Comparison of ENCODE assay signal across 16 cellular contexts in genomic region chr18:63152096-63152495, GRCh38.
A peak's percentile ranks its signal among the peaks of the same experiment; 100 is the strongest.
DNase-seq lines count a peak whose midpoint lies in the region; ATAC-seq and TF ChIP-seq lines count a peak whose summit lies in the region.
"Had no signal": no experiment of that assay in that cellular context is flagged by ENCODE, and none has a peak within 500 bp of the region (broad histone marks: within the 10 kb centered on the region; RNA-seq: fewer than 3 reads in every experiment).

No MANE protein-coding gene starts in this region.

- peak overlapping the region; percentile 87 for H3K4me2 ChIP-seq in OCI-LY3 (ENCODE audit: low read length)

- no peak for TF ChIP-seq CTCF in OCI-LY3 (IDR thresholded peaks at IDR 0.05; ENCODE audit: low read depth, low read length)

- H4K20me1 ChIP-seq in OCI-LY3 (ENCODE audit: insufficient read depth, low read length): peaks cover 32% of the 10 kb centered on the region

- H3K4me1 ChIP-seq in OCI-LY3 (ENCODE audit: low read length): peaks cover 98% of the 10 kb centered on the region

- no peak for ATAC-seq in activated naive CD4-positive, alpha-beta T cell treated with anti-CD3 and anti-CD28 coated beads, Interleukin-2, amount 50 U/mL, for 72 hours
- no peak for ATAC-seq in HG03521 (IDR thresholded peaks at IDR 0.05; ENCODE audit: unreplicated experiment)

- H3K36me3 Mint-ChIP-seq in activated naive CD4-positive, alpha-beta T cell treated with anti-CD3 and anti-CD28 coated beads, Interleukin-2, amount 50 U/mL, for 72 hours: peaks cover 19 to 20% of the 10 kb centered on the region in 2 donors

- H3K27me3 ChIP-seq in OCI-LY3 (ENCODE audit: low read depth, low read length): no peaks in the 10 kb centered on the region

- H3K9me3 Mint-ChIP-seq in activated naive CD4-positive, alpha-beta T cell treated with anti-CD3 and anti-CD28 coated beads, Interleukin-2, amount 50 U/mL, for 72 hours: peaks cover 0 to 3% of the 10 kb centered on the region in 2 donors
- H3K9me3 Mint-ChIP-seq: IgD-negative memory B cell, neural crest cell had no signal

- DNase-seq in activated gamma-delta T cell treated with Interleukin-2 at 50 U/mL for 16 hours: peak; percentile 38
- DNase-seq in activated gamma-delta T cell (lab: John Stamatoyannopoulos, UW): no peak
- DNase-seq in activated naive CD4-positive, alpha-beta T cell treated with anti-CD3 and anti-CD28 coated beads, Interleukin-2, amount 50 U/mL, for 72 hours (ENCODE audit: low spot score in 2 of 2): no peak
- DNase-seq in stimulated activated naive CD4-positive, alpha-beta T cell (lab: John Stamatoyannopoulos, UW): peak in 4 of 6 experiments; percentile 13 to 22 (median 16)
- no peak for DNase-seq in RKO (ENCODE audit: low spot score)
- no peak for DNase-seq in cerebellum (ENCODE audit: low spot score)
- DNase-seq: cortex of kidney, erythroblast, NCI-H1105, NCI-H226, SHP77 treated with DMSO at 0.1 percent for 48 hours had no signal

- H3K4me3 ChIP-seq in OCI-LY3 (ENCODE audit: low read length): peak overlapping the region; percentile 48; the same call in 1 of the 2 replicates
- H3K4me3 ChIP-seq: lung had no signal

- no peak overlapping the region for H2AFZ ChIP-seq in OCI-LY3 (ENCODE audit: low read depth, low read length)

- peak overlapping the region; percentile 0 to 100 for H3K27ac Mint-ChIP-seq in activated naive CD4-positive, alpha-beta T cell treated with anti-CD3 and anti-CD28 coated beads, Interleukin-2, amount 50 U/mL, for 72 hours

- no peaks in the 10 kb centered on the region for H3K9me3 ChIP-seq in OCI-LY3 (ENCODE audit: insufficient read depth, low read length)

- peaks cover 40% of the 10 kb centered on the region for H3K36me3 ChIP-seq in OCI-LY3 (replicated peaks; ENCODE audit: low read depth, low read length)

- peaks cover 98% of the 10 kb centered on the region for H3K79me2 ChIP-seq in OCI-LY3 (ENCODE audit: low read length)

- H3K9ac ChIP-seq in OCI-LY3 (ENCODE audit: low read length): peak overlapping the region; percentile 54; the same call in 1 of the 2 replicates

- H3K27ac ChIP-seq in OCI-LY3 (ENCODE audit: low read length): peak overlapping the region; percentile 69

Comparison
In these comparisons a context has a peak if more than half of its experiments do, and no peak if none do; other contexts are left out.
1. DNase-seq: peak in activated gamma-delta T cell treated with Interleukin-2 at 50 U/mL for 16 hours (single experiment) and stimulated activated naive CD4-positive, alpha-beta T cell (4 of 6); none in activated gamma-delta T cell (single experiment), activated naive CD4-positive, alpha-beta T cell treated with anti-CD3 and anti-CD28 coated beads, Interleukin-2, amount 50 U/mL, for 72 hours (0 of 2), RKO (single experiment) and cerebellum (single experiment).